In the genomic region with DNA sequence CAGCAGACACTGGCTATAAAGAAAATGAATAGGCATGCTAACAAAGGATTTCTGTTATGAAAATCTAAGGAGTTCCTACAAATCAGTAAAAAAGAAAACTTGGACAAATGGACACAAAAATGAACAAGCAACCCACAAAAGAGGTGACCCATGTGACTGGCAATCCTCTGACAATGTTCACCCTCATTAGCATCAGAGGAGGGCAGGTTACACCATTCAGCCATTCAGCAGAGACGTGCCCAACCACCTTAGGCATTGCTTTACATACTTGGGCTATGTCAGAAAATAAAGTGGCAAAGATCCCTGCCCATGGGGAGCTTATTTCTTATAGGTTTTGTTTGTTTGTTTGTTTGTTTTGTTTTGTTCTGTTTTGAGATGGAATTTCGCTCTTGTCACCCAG, we compare ENCODE assay signal across 27 cellular contexts. TPM values are rescaled to one million over a fixed set of nuclear protein-coding genes. Genes with fewer than 3 reads are reported as not detected.
"Had no signal": no experiment of that assay in that cellular context is flagged by ENCODE, and none has a peak within 500 bp of the region (broad histone marks: within the 10 kb centered on the region; RNA-seq: fewer than 3 reads in every experiment).

No MANE protein-coding gene starts in this region.

- H3K4me3 Mint-ChIP-seq: activated CD8-positive, alpha-beta T cell treated with anti-CD3 and anti-CD28 coated beads, Interleukin-2, amount 10 ng/mL, durations not matched to agents 7 days and 5 days; activated naive CD4-positive, alpha-beta T cell treated with anti-CD3 and anti-CD28 coated beads, Interleukin-2, amount 50 U/mL, for 24 hours; activated T-cell treated with anti-CD3 and anti-CD28 coated beads, Interleukin-2, amount 50 U/mL, for 24 hours; activated T-helper 1 cell treated with anti-CD3 and anti-CD28 coated beads, Interleukin-12 subunit alpha, Interleukin-12 subunit beta, Interleukin-2, Interleukin-4 antibody, amounts not matched to agents 30 ng/mL and 10 ng/mL and 1 ng/mL, durations not matched to agents 14 hours and 24 hours and 36 hours; central memory CD8-positive, alpha-beta T cell; T-helper 1 cell treated with Interleukin-12 subunit alpha and Interleukin-12 subunit beta and Interleukin-4 antibody, amounts not matched to agents 30 μg/mL and 1 μg/mL, for 36 hours had no signal

- H3K4me3 ChIP-seq: MG63 had no signal

- H3K36me3 Mint-ChIP-seq: activated naive CD4-positive, alpha-beta T cell treated with anti-CD3 and anti-CD28 coated beads, Interleukin-2, amount 50 U/mL, for 24 hours had no signal

- H3K27me3 ChIP-seq: MG63 had no signal

- DNase-seq: activated CD4-positive, alpha-beta T cell treated with anti-CD3 and anti-CD28 coated beads for 48 hours; activated CD4-positive, alpha-beta T cell treated with anti-CD3 and anti-CD28 coated beads, Interleukin-2, amount 50 U/mL, for 4 hours; activated CD4-positive, CD25-positive, alpha-beta regulatory T cell treated with anti-CD3 and anti-CD28 coated beads, Interleukin-2, amount 50 U/mL, for 72 hours; activated CD8-positive, alpha-beta memory T cell treated with anti-CD3 and anti-CD28 coated beads, Interleukin-2, amount 50 U/mL, for 48 hours; activated CD8-positive, alpha-beta T cell treated with anti-CD3 and anti-CD28 coated beads, Interleukin-2, amount 10 ng/mL, durations not matched to agents 7 days and 5 days; activated effector memory CD4-positive, alpha-beta T cell treated with Interleukin-2 at 50 U/mL for 16 hours; activated naive CD4-positive, alpha-beta T cell; activated T-cell treated with anti-CD3 and anti-CD28 coated beads, Interleukin-2, amount 50 U/mL, for 24 hours; aorta; MG63; MV-4-11; NCI-H1092 treated with DMSO at 0.1 percent for 48 hours; NCI-H1436; NCI-H1694 treated with DMSO at 0.1 percent for 48 hours; NCI-H2029 treated with DMSO at 0.1 percent for 48 hours; NCI-H345; NCI-H510A; NCI-H526 treated with DMSO at 0.1 percent for 48 hours; NCI-H82; Right ventricle myocardium superior had no signal

- H3K4me1 Mint-ChIP-seq: central memory CD8-positive, alpha-beta T cell had no signal

- H3K27ac ChIP-seq: RWPE1 had no signal

- H3K27ac Mint-ChIP-seq: activated CD8-positive, alpha-beta T cell treated with anti-CD3 and anti-CD28 coated beads, Interleukin-2, amount 10 ng/mL, durations not matched to agents 7 days and 5 days; activated naive CD4-positive, alpha-beta T cell treated with anti-CD3 and anti-CD28 coated beads, Interleukin-2, amount 50 U/mL, for 24 hours; activated T-cell treated with anti-CD3 and anti-CD28 coated beads, Interleukin-2, amount 50 U/mL, for 24 hours; activated T-helper 1 cell treated with anti-CD3 and anti-CD28 coated beads, Interleukin-12 subunit alpha, Interleukin-12 subunit beta, Interleukin-2, Interleukin-4 antibody, amounts not matched to agents 30 ng/mL and 10 ng/mL and 1 ng/mL, durations not matched to agents 14 hours and 24 hours and 36 hours; T-helper 1 cell treated with Interleukin-12 subunit alpha and Interleukin-12 subunit beta and Interleukin-4 antibody, amounts not matched to agents 30 μg/mL and 1 μg/mL, for 36 hours had no signal

- H3K9me3 Mint-ChIP-seq: activated naive CD4-positive, alpha-beta T cell treated with anti-CD3 and anti-CD28 coated beads, Interleukin-2, amount 50 U/mL, for 24 hours; activated T-cell treated with anti-CD3 and anti-CD28 coated beads, Interleukin-2, amount 50 U/mL, for 24 hours; activated T-helper 1 cell treated with anti-CD3 and anti-CD28 coated beads, Interleukin-12 subunit alpha, Interleukin-12 subunit beta, Interleukin-2, Interleukin-4 antibody, amounts not matched to agents 30 ng/mL and 10 ng/mL and 1 ng/mL, durations not matched to agents 14 hours and 24 hours and 36 hours; brain; central memory CD8-positive, alpha-beta T cell; T-helper 1 cell treated with Interleukin-12 subunit alpha and Interleukin-12 subunit beta and Interleukin-4 antibody, amounts not matched to agents 30 μg/mL and 1 μg/mL, for 36 hours had no signal

RNA-seq across cellular contexts. Expression of gene TNFRSF19, which starts 46.0 kb away (rescaled TPM):
- total RNA-seq: activated T-helper 1 cell treated with anti-CD3 and anti-CD28 coated beads, Interleukin-12 subunit alpha, Interleukin-12 subunit beta, Interleukin-2, Interleukin-4 antibody, amounts not matched to agents 30 ng/mL and 10 ng/mL and 1 ng/mL, durations not matched to agents 14 hours and 24 hours and 36 hours; OCI-LY7 had no signal
